Comparison of ENCODE assay signal across 1 cellular context in genomic region chr6:13259393-13259792, GRCh38.
TF ChIP-seq lines count a peak whose summit lies in the region.

No MANE protein-coding gene starts in this region.

TF ChIP-seq in GM12878, 131 proteins besides CTCF, POLR2A, EP300 and RAD21 (continued from another document):
- TF ChIP-seq, protein P1, sequence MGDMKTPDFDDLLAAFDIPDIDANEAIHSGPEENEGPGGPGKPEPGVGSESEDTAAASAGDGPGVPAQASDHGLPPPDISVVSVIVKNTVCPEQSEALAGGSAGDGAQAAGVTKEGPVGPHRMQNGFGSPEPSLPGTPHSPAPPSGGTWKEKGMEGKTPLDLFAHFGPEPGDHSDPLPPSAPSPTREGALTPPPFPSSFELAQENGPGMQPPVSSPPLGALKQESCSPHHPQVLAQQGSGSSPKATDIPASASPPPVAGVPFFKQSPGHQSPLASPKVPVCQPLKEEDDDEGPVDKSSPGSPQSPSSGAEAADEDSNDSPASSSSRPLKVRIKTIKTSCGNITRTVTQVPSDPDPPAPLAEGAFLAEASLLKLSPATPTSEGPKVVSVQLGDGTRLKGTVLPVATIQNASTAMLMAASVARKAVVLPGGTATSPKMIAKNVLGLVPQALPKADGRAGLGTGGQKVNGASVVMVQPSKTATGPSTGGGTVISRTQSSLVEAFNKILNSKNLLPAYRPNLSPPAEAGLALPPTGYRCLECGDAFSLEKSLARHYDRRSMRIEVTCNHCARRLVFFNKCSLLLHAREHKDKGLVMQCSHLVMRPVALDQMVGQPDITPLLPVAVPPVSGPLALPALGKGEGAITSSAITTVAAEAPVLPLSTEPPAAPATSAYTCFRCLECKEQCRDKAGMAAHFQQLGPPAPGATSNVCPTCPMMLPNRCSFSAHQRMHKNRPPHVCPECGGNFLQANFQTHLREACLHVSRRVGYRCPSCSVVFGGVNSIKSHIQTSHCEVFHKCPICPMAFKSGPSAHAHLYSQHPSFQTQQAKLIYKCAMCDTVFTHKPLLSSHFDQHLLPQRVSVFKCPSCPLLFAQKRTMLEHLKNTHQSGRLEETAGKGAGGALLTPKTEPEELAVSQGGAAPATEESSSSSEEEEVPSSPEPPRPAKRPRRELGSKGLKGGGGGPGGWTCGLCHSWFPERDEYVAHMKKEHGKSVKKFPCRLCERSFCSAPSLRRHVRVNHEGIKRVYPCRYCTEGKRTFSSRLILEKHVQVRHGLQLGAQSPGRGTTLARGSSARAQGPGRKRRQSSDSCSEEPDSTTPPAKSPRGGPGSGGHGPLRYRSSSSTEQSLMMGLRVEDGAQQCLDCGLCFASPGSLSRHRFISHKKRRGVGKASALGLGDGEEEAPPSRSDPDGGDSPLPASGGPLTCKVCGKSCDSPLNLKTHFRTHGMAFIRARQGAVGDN (IDR thresholded peaks at IDR 0.05): peak; percentile 68
- TF ChIP-seq BMI1 (IDR thresholded peaks at IDR 0.05; ENCODE audit: borderline replicate concordance) (peak; percentile 75; the same call in 1 of the 2 replicates), RELB (IDR thresholded peaks at IDR 0.05; ENCODE audit: low read depth) (peak; percentile 97), MAX (IDR thresholded peaks at IDR 0.05; ENCODE audit: low read depth, low read length) (peak; percentile 24; the same call in 1 of the 2 replicates), ESRRA (IDR thresholded peaks at IDR 0.05; ENCODE audit: low read length) (no peak), NR2F1 (conservative IDR thresholded peaks at IDR 0.05) (peak; percentile 98), CREB1 (IDR thresholded peaks at IDR 0.05; ENCODE audit: low read depth) (peak; percentile 64), MXI1 (IDR thresholded peaks at IDR 0.05; ENCODE audit: low read depth, low read length) (peak; percentile 81), BCL11A (IDR thresholded peaks at IDR 0.05; ENCODE audit: low read depth, low read length) (peak; percentile 81; the same call in 1 of the 2 replicates), CREM (IDR thresholded peaks at IDR 0.05; ENCODE audit: low read depth) (peak; percentile 97), GABPA (IDR thresholded peaks at IDR 0.05; ENCODE audit: low read depth) (0 out of 2 replicates have a peak, but pooled peaks have one; percentile 53), KLF5 (IDR thresholded peaks at IDR 0.05; ENCODE audit: partially characterized antibody) (peak; percentile 72), YBX1 (IDR thresholded peaks at IDR 0.05) (no peak), MYB (IDR thresholded peaks at IDR 0.05; ENCODE audit: borderline replicate concordance, low read depth, low read length) (no peak), PAX8 (IDR thresholded peaks at IDR 0.05) (no peak), ZNF274 (IDR thresholded peaks at IDR 0.05; ENCODE audit: insufficient read depth, insufficient read length) (no peak), USF2 (IDR thresholded peaks at IDR 0.05; ENCODE audit: borderline replicate concordance, low read depth, low read length) (peak; percentile 10; the same call in 1 of the 2 replicates), BCL3 (IDR thresholded peaks at IDR 0.05; ENCODE audit: borderline replicate concordance, insufficient read depth, low read depth, low read length, poor library complexity, severe bottlenecking) (peak; percentile 91), RB1 (IDR thresholded peaks at IDR 0.05; ENCODE audit: borderline replicate concordance) (peak; percentile 57; the same call in 1 of the 2 replicates), E2F8 (IDR thresholded peaks at IDR 0.05; ENCODE audit: low read depth, partially characterized antibody) (peak; percentile 45), CBFB (IDR thresholded peaks at IDR 0.05; ENCODE audit: low read depth) (peak; percentile 82), NFXL1 (IDR thresholded peaks at IDR 0.05; ENCODE audit: borderline replicate concordance) (no peak), SIN3A (IDR thresholded peaks at IDR 0.05; ENCODE audit: low read depth, low read length) (no peak), JUND (IDR thresholded peaks at IDR 0.05; ENCODE audit: low read depth, low read length) (no peak), CBX5 (IDR thresholded peaks at IDR 0.05; ENCODE audit: low read depth) (peak; percentile 78; the same call in 1 of the 2 replicates), NRF1 (conservative IDR thresholded peaks at IDR 0.05; ENCODE audit: low read depth, low read length) (no peak), CEBPZ (IDR thresholded peaks at IDR 0.05; ENCODE audit: low read depth, low read length) (no peak), WRNIP1 (IDR thresholded peaks at IDR 0.05; ENCODE audit: borderline replicate concordance, low read depth, low read length) (no peak), RCOR1 (conservative IDR thresholded peaks at IDR 0.05; ENCODE audit: low read depth, low read length) (no peak), SREBF2 (IDR thresholded peaks at IDR 0.05; ENCODE audit: low read length) (no peak), FOXK2 (IDR thresholded peaks at IDR 0.05) (peak; percentile 48; the same call in 1 of the 2 replicates), SKIL (IDR thresholded peaks at IDR 0.05; ENCODE audit: low read depth, poor library complexity, severe bottlenecking) (peak; percentile 99), RELA (IDR thresholded peaks at IDR 0.05; ENCODE audit: borderline replicate concordance, partially characterized antibody) (peak; percentile 97), ZBED1 (IDR thresholded peaks at IDR 0.05; ENCODE audit: borderline replicate concordance) (peak; percentile 97), NBN (IDR thresholded peaks at IDR 0.05) (peak; percentile 97), CEBPB (IDR thresholded peaks at IDR 0.05; ENCODE audit: borderline replicate concordance in 1 of 2, low read depth in 2 of 2, low read length in 2 of 2) (peak in 1 of 2 experiments; percentile 98; a peak in 1 of 4 replicates), JUNB (IDR thresholded peaks at IDR 0.05) (peak; percentile 76), NFIC (IDR thresholded peaks at IDR 0.05; ENCODE audit: low read depth, low read length) (peak; percentile 100), TBL1XR1 (IDR thresholded peaks at IDR 0.05; ENCODE audit: low read depth, low read length) (peak; percentile 100), NR2C2 (IDR thresholded peaks at IDR 0.05; ENCODE audit: borderline replicate concordance, control insufficient read depth, insufficient read length, low read depth) (no peak), MTA2 (IDR thresholded peaks at IDR 0.05; ENCODE audit: low read depth) (peak; percentile 96), SUPT20H (IDR thresholded peaks at IDR 0.05; ENCODE audit: borderline replicate concordance, control insufficient read depth, low read depth, low read length) (no peak), CBX3 (IDR thresholded peaks at IDR 0.05; ENCODE audit: borderline replicate concordance, low read depth) (no peak), CHD2 (IDR thresholded peaks at IDR 0.05; ENCODE audit: borderline replicate concordance, low read depth, low read length) (peak; percentile 43; the same call in 1 of the 2 replicates), SMC3 (IDR thresholded peaks at IDR 0.05; ENCODE audit: borderline replicate concordance, low read length) (peak; percentile 16; the same call in 1 of the 2 replicates), PAX5 (IDR thresholded peaks at IDR 0.05; ENCODE audit: borderline replicate concordance, low read depth, low read length) (peak; percentile 43; the same call in 1 of the 2 replicates), TCF3 (IDR thresholded peaks at IDR 0.05; ENCODE audit: borderline replicate concordance, insufficient read depth, low read depth, low read length) (no peak), SMAD1 (IDR thresholded peaks at IDR 0.05; ENCODE audit: low read depth, partially characterized antibody) (peak; percentile 18)
- TF ChIP-seq, protein P2, sequence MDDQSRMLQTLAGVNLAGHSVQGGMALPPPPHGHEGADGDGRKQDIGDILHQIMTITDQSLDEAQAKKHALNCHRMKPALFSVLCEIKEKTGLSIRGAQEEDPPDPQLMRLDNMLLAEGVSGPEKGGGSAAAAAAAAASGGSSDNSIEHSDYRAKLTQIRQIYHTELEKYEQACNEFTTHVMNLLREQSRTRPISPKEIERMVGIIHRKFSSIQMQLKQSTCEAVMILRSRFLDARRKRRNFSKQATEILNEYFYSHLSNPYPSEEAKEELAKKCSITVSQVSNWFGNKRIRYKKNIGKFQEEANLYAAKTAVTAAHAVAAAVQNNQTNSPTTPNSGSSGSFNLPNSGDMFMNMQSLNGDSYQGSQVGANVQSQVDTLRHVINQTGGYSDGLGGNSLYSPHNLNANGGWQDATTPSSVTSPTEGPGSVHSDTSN (IDR thresholded peaks at IDR 0.05; ENCODE audit: insufficient replicate concordance, low read depth, low read length): peak; percentile 79
TF ChIP-seq in GM12878: peak in this region for 61.
